In genomic region chrX:101051153-101051548, GRCh38 we compare ENCODE assay signal across 8 cellular contexts. TPM values are rescaled to one million over a fixed set of nuclear protein-coding genes. Genes with fewer than 3 reads are reported as not detected.
DNase-seq lines count a peak whose midpoint lies in the region; ATAC-seq and TF ChIP-seq lines count a peak whose summit lies in the region.

No MANE protein-coding gene starts in this region.

- ATAC-seq in GM19351 (IDR thresholded peaks at IDR 0.05; ENCODE audit: unreplicated experiment): peak; percentile 1
- ATAC-seq in HG03135 (IDR thresholded peaks at IDR 0.05; ENCODE audit: unreplicated experiment): peak; percentile 2

- H3K27me3 ChIP-seq in mucosa of stomach (ENCODE audit: control insufficient read depth, insufficient read depth, low read length): no peaks in the 10 kb centered on the region

- TF ChIP-seq CTCF in brain (conservative IDR thresholded peaks at IDR 0.05): no peak

- H3K36me3 ChIP-seq in mucosa of stomach (ENCODE audit: control insufficient read depth, insufficient read depth, low read length): no peaks in the 10 kb centered on the region

- peak overlapping the region; percentile 85 to 90 (median 88) for H3K4me3 Mint-ChIP-seq in brain

- no peaks in the 10 kb centered on the region for H3K36me3 Mint-ChIP-seq in brain

- H3K4me1 Mint-ChIP-seq in brain: peaks cover 13% of the 10 kb centered on the region

- no peaks in the 10 kb centered on the region for H3K27me3 Mint-ChIP-seq in brain

- peak overlapping the region; percentile 84 for H3K9ac ChIP-seq in mucosa of stomach (ENCODE audit: low read length)

- no peaks in the 10 kb centered on the region for H3K9me3 ChIP-seq in mucosa of stomach (ENCODE audit: control insufficient read depth, low read length)

- no peaks in the 10 kb centered on the region for H3K4me1 ChIP-seq in mucosa of stomach (ENCODE audit: control insufficient read depth, insufficient read depth, low read length)

- DNase-seq in NCI-H446 (lab: John Stamatoyannopoulos, UW): no peak
- no peak for DNase-seq in GM19240 (ENCODE audit: insufficient read length, low spot score)
- DNase-seq in effector CD4-positive, alpha-beta T cell: no peak
- DNase-seq in posterior cingulate gyrus: no peak

- H3K27ac Mint-ChIP-seq in brain: peak overlapping the region; percentile 60 to 92 (median 85)

- peaks cover 0 to 10% (median 0%) of the 10 kb centered on the region in 5 experiments for H3K9me3 Mint-ChIP-seq in brain

- intact Hi-C loops in posterior cingulate gyrus (cut with DNase I): no loop called here

- H3K4me3 ChIP-seq in mucosa of stomach (ENCODE audit: low read length): peak overlapping the region; percentile 40

RNA-seq across cellular contexts. Expression of gene TRMT2B, which starts 0.8 kb away (rescaled TPM):
- 8.8 TPM for polyA plus RNA-seq in brain (ENCODE audit: insufficient read depth, low read depth, low replicate concordance)

RNA-seq across cellular contexts. Expression of gene TMEM35A, which starts 27.5 kb away (rescaled TPM):
- 41.3 TPM for polyA plus RNA-seq in brain (ENCODE audit: insufficient read depth, low read depth, low replicate concordance)

RNA-seq across cellular contexts. Expression of gene CENPI, which starts 46.9 kb away (rescaled TPM):
- polyA plus RNA-seq in brain (ENCODE audit: insufficient read depth, low read depth, low replicate concordance): 5.3 TPM
